In the genomic region with DNA sequence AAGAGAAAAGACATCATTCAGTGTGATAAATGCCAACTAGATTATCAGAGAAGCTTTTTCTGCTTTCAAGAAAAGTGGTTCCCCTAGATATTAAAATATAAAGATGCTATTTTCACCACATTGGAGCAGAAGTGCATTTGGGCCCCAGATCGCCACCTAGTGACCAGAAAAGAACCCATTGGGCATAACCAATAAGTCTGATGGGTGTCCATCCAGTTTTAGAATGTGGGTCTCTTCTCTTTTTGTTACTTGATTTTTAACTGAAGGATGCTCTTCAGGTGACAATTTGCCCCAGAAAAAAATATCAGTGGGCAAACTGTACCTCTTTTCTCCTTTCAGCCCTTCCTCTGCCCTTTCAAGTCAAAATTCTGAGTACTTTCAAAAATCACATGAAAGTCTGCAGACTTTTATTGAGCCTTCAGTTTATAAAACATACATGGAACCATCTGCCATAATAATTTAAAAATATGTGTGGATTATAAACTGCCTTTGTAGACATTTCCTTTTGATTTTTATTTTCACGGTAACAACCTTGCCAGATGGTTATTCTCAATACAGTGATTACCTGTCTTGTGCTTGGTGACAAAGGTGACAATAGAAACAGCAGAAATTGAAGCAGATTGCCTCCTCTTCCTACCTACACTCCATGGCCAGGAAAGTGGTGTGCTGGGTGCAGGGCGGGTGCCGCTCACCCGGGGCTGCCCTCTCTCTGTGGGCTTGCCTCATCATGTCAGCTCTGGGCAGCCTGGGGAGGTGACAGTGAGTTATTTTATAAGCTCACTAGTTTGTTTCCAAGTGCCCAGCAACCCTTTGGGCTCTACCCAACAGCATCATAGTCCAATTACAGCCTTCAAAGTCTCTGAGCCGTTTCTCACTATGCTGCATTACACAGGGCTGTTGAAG, we compare ENCODE assay signal across 8 cellular contexts.
DNase-seq lines count a peak whose midpoint lies in the region; ATAC-seq, FAIRE-seq and TF ChIP-seq lines count a peak whose summit lies in the region.

No MANE protein-coding gene starts in this region.

- H3K27me3 ChIP-seq in PC-3 (ENCODE audit: low read length), result peaks cover 49% of the 10 kb centered on the region
- H3K27me3 ChIP-seq in left ventricle myocardium inferior (ENCODE audit: low read depth), result peaks cover 5% of the 10 kb centered on the region

- POLR2A ChIA-PET in PC-3 (lab: Charles Lee; ENCODE audit: unreplicated experiment), result no interaction called here

- H3K4me3 ChIP-seq in PC-3 (ENCODE audit: low read length) (no peak overlapping the region), left ventricle myocardium inferior (no peak overlapping the region)

- TF ChIP-seq CTCF in PC-3 (conservative IDR thresholded peaks at IDR 0.05; ENCODE audit: low read depth, low read length), result peak; percentile 85
- TF ChIP-seq CTCF in left ventricle myocardium inferior (IDR thresholded peaks at IDR 0.05; ENCODE audit: borderline replicate concordance), result peak; percentile 67

- no peak for FAIRE-seq in frontal cortex (lab: Jason Lieb, UNC)

- CTCF ChIA-PET in PC-3 (lab: Charles Lee), result no interaction called here

- no peaks in the 10 kb centered on the region for H3K9me2 ChIP-seq in PC-3 (replicated peaks; ENCODE audit: low read length)

- H2AFZ ChIP-seq in PC-3 (ENCODE audit: low read length), result no peak overlapping the region

- DNase-seq in CD1c-positive myeloid dendritic cell (ENCODE audit: extremely low spot score), result peak; percentile 6
- DNase-seq in PC-3, result peak; percentile 62
- DNase-seq in left ventricle myocardium inferior, result no peak
- no peak for DNase-seq in frontal cortex (ENCODE audit: low spot score in 2 of 2)
- DNase-seq in middle frontal gyrus (ENCODE audit: extremely low spot score, low spot score), result no peak
- no peak for DNase-seq in T-helper 1 cell

- ATAC-seq in GM18868 (IDR thresholded peaks at IDR 0.05; ENCODE audit: unreplicated experiment) (peak; percentile 65), PC-3 (no peak), HG02763 (IDR thresholded peaks at IDR 0.05; ENCODE audit: unreplicated experiment) (no peak)

- H3K9ac ChIP-seq in PC-3 (ENCODE audit: low read length), result no peak overlapping the region

- BruUV-seq in PC-3 (replicated peaks; lab: Mats Ljungman, UMichigan), result no TSS peak

- no peaks in the 10 kb centered on the region for H3K4me1 ChIP-seq in PC-3 (ENCODE audit: insufficient read depth, low read length)
- H3K4me1 ChIP-seq in left ventricle myocardium inferior, result no peaks in the 10 kb centered on the region

- no peaks in the 10 kb centered on the region for H4K20me1 ChIP-seq in PC-3 (ENCODE audit: low read length)

- no peak overlapping the region for H3K27ac ChIP-seq in PC-3 (ENCODE audit: low read length)
- no peak overlapping the region for H3K27ac ChIP-seq in left ventricle myocardium inferior (replicated peaks)

- H3K79me2 ChIP-seq in PC-3 (ENCODE audit: low read length), result no peaks in the 10 kb centered on the region

- no peaks in the 10 kb centered on the region for H3F3A ChIP-seq in PC-3 (ENCODE audit: low read length, unreplicated experiment)

- intact Hi-C loops in PC-3 (cut with micrococcal nuclease) (no loop called here), left ventricle myocardium inferior (cut with micrococcal nuclease) (no loop called here)

- 0 out of 2 replicates have a peak, but pooled peaks cover 5% of the 10 kb centered on the region for H3K9me3 ChIP-seq in PC-3 (ENCODE audit: low read length)
- peaks cover 7% of the 10 kb centered on the region for H3K9me3 ChIP-seq in left ventricle myocardium inferior (replicated peaks)

- no peaks in the 10 kb centered on the region for H3K36me3 ChIP-seq in PC-3 (ENCODE audit: low read depth, low read length)
- no peaks in the 10 kb centered on the region for H3K36me3 ChIP-seq in left ventricle myocardium inferior

- H3K4me2 ChIP-seq in PC-3 (ENCODE audit: low read length), result no peak overlapping the region

Comparison
In these comparisons a context has a peak if more than half of its experiments do, and no peak if none do; other contexts are left out.
1. DNase-seq: peak in CD1c-positive myeloid dendritic cell (single experiment) and PC-3 (single experiment); none in left ventricle myocardium inferior (single experiment), frontal cortex (0 of 2), middle frontal gyrus (single experiment) and T-helper 1 cell (0 of 5).